Comparison of ENCODE assay signal across 31 cellular contexts in the genomic region with DNA sequence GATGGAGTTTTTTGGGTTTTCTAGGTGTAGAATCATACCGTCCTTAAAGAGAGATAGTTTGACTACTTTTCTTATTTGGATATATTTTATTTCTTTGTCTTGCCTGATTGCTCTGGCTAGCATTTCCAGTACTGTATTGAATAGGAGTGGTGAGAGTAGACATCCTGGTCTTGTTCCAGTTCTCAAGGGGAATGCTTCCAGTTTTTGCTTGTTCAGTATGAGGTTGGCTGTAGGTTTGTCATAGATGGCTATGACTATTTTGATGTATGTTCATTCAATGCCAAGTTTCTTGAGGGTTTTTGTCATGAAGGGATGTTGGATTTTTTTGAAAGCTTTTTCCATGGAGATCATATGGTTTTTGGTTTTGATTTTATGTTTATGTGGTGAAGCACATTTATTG.
"Had no signal": no experiment of that assay in that cellular context is flagged by ENCODE, and none has a peak within 500 bp of the region (broad histone marks: within the 10 kb centered on the region; RNA-seq: fewer than 3 reads in every experiment).

No MANE protein-coding gene starts in this region.

- H3K27me3 ChIP-seq: ascending aorta, breast epithelium, cardiac muscle cell, colonic mucosa, esophagus squamous epithelium, foreskin keratinocyte, gastrocnemius medialis, heart left ventricle had no signal

- H3K36me3 ChIP-seq: ascending aorta, breast epithelium, cardiac muscle cell, colonic mucosa, esophagus squamous epithelium, gastrocnemius medialis, heart left ventricle, WERI-Rb-1 had no signal

- ATAC-seq: activated CD4-positive, CD25-positive, alpha-beta regulatory T cell treated with anti-CD3 and anti-CD28 coated beads, Interleukin-2, amount 50 U/mL, for 24 hours; activated CD8-positive, alpha-beta memory T cell treated with anti-CD3 and anti-CD28 coated beads, Interleukin-2, amount 10 ng/mL, durations not matched to agents 7 days and 5 days; activated CD8-positive, alpha-beta T cell treated with anti-CD3 and anti-CD28 coated beads, Interleukin-2, amount 10 ng/mL, durations not matched to agents 7 days and 5 days; activated naive CD4-positive, alpha-beta T cell treated with anti-CD3 and anti-CD28 coated beads, Interleukin-2, amount 50 U/mL, for 72 hours; activated T-cell treated with anti-CD3 and anti-CD28 coated beads, Interleukin-2, amount 50 U/mL, for 72 hours; foreskin keratinocyte; gastrocnemius medialis; heart left ventricle; T-helper 17 cell had no signal

- H3K27ac ChIP-seq: ascending aorta, breast epithelium, cardiac muscle cell, colonic mucosa, epithelial cell of prostate, esophagus squamous epithelium, foreskin keratinocyte, gastrocnemius medialis, heart left ventricle, WERI-Rb-1 had no signal

- DNase-seq: activated B cell treated with CpG ODN at 0.5 μM for 24 hours; activated CD4-positive, alpha-beta memory T cell treated with anti-CD3 and anti-CD28 coated beads for 36 hours; activated CD4-positive, alpha-beta T cell treated with anti-CD3 and anti-CD28 coated beads for 48 hours; activated CD8-positive, alpha-beta memory T cell treated with anti-CD3 and anti-CD28 coated beads, Interleukin-2, amount 10 ng/mL, durations not matched to agents 7 days and 5 days; activated CD8-positive, alpha-beta memory T cell treated with anti-CD3 and anti-CD28 coated beads, Interleukin-2, amount 50 U/mL, for 4 hours; activated CD8-positive, alpha-beta T cell treated with anti-CD3 and anti-CD28 coated beads, Interleukin-2, amount 10 ng/mL, durations not matched to agents 7 days and 5 days; activated gamma-delta T cell; activated naive CD4-positive, alpha-beta T cell; activated naive CD4-positive, alpha-beta T cell treated with anti-CD3 and anti-CD28 coated beads, Interleukin-2, amount 10 ng/mL, durations not matched to agents 7 days and 5 days; activated naive CD8-positive, alpha-beta T cell treated with anti-CD3 and anti-CD28 coated beads, Interleukin-2, amount 10 ng/mL, durations not matched to agents 7 days and 5 days; activated T-cell treated with anti-CD3 and anti-CD28 coated beads, Interleukin-2, amount 50 U/mL, for 1 hour; activated T-cell treated with anti-CD3 and anti-CD28 coated beads, Interleukin-2, amount 50 U/mL, for 72 hours; central memory CD4-positive, alpha-beta T cell; cerebellar nuclear complex; colonic mucosa; effector CD8-positive, alpha-beta T cell; esophagus squamous epithelium; foreskin keratinocyte; gastrocnemius medialis; glutamatergic neuron; heart left ventricle; T-helper 1 cell; T-helper 17 cell; T1000; WERI-Rb-1 had no signal

- H3K4me1 ChIP-seq: breast epithelium, colonic mucosa, gastrocnemius medialis, heart left ventricle had no signal

- H3K9me3 ChIP-seq: colonic mucosa, gastrocnemius medialis had no signal

- H3K4me3 ChIP-seq: ascending aorta, breast epithelium, cardiac muscle cell, colonic mucosa, esophagus squamous epithelium, gastrocnemius medialis, heart left ventricle had no signal
